ENCODE assay signal across 1 cellular context in the genomic region with DNA sequence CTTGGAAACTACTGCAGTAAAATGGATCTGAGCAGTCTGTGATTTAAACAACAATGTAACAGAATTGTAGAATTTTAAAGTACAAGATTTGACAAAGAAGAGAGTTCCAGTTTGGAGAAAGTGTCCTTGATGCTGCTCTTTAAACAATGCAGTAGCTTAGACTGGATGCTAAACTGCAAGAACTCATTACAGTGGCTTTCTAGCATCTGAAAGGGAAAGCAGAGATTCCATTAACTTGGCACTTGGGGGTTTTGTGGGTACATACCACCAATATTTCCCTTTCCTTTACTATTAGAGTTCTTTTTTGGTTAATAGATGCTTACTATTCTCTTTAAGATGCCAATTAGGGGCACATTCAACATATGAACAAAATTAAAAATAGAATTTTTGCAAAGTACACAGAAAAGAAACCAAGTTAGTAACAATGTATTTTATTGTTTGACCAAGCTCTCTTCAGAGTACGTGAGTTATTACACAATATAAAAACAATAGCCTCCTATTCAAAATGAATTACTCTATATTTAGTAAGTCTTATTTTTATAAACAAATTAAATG.
A peak's percentile ranks its signal among the peaks of the same experiment; 100 is the strongest.
TF ChIP-seq lines count a peak whose summit lies in the region.

No MANE protein-coding gene starts in this region.

TF ChIP-seq in HepG2, 621 proteins besides CTCF, POLR2A, EP300 and RAD21:
- peak; percentile 23; the same call in 1 of the 2 replicates for TF ChIP-seq CEBPB (IDR thresholded peaks at IDR 0.05; ENCODE audit: borderline replicate concordance, low read depth, low read length)
- TF ChIP-seq, protein P1, sequence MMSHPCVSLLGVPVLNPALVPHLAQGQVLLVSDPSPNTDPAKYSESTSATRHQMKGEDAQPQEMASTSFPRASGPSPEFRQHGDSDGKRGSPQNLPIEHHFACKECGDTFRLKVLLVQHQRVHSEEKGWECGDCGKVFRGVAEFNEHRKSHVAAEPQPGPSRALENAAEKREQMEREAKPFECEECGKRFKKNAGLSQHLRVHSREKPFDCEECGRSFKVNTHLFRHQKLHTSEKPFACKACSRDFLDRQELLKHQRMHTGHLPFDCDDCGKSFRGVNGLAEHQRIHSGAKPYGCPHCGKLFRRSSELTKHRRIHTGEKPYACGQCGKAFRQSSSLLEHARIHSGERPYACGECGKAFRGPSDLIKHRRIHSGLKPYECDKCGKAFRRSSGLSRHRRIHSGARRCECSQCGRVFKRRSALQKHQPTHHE (CRISPR knock-in tag; IDR thresholded peaks at IDR 0.05; ENCODE audit: borderline replicate concordance): no peak
